Comparison of ENCODE assay signal across 8 cellular contexts in genomic region chr5:168076561-168076991, GRCh38.
A peak's percentile ranks its signal among the peaks of the same experiment; 100 is the strongest.
DNase-seq lines count a peak whose midpoint lies in the region; ATAC-seq and TF ChIP-seq lines count a peak whose summit lies in the region.

No MANE protein-coding gene starts in this region.

- H3K27ac ChIP-seq in Panc1 (ENCODE audit: low read length) (no peak overlapping the region), cardiac muscle cell (no peak overlapping the region)

- in situ Hi-C loops in Panc1 (cut with HindIII; ENCODE audit: low pct_unique_long_range_greater_than_20kb, low sequenced_read_pairs): no loop called here

- CTCF ChIA-PET in BJ (lab: Yijun Ruan, JAX): interaction anchor here (0.6 to 1.9 kb wide), 16 partner anchors 9 to 481 kb away, joined by 3 to 18 read pairs (median 3); no protein-coding TSS in a partner anchor
- CTCF ChIA-PET in Panc1 (lab: Charles Lee): no interaction called here

- TF ChIP-seq CTCF in BJ (IDR thresholded peaks at IDR 0.05; ENCODE audit: insufficient read depth, low read depth, low read length) (peak; percentile 73), Panc1 (IDR thresholded peaks at IDR 0.05) (peak; percentile 71), cardiac muscle cell (IDR thresholded peaks at IDR 0.05; ENCODE audit: low read depth, low read length) (peak; percentile 72)

- no peaks in the 10 kb centered on the region; the same call in 1 of the 2 replicates for H3K27me3 ChIP-seq in BJ (ENCODE audit: control insufficient read depth, insufficient read depth, low read length)
- H3K27me3 ChIP-seq in Panc1 (ENCODE audit: control insufficient read depth, insufficient read depth, low read length): no peaks in the 10 kb centered on the region
- H3K27me3 ChIP-seq in cardiac muscle cell: no peaks in the 10 kb centered on the region

- BruUV-seq in Panc1 (replicated peaks; lab: Mats Ljungman, UMichigan): no TSS peak

- H3K4me1 ChIP-seq in Panc1 (ENCODE audit: control insufficient read depth, insufficient read depth, low read length) (no peaks in the 10 kb centered on the region), cardiac muscle cell (ENCODE audit: low read depth) (no peaks in the 10 kb centered on the region)

- POLR2A ChIA-PET in BJ (lab: Charles Lee): interaction anchor here (0.5 kb wide), 1 partner anchor 360 kb away, joined by 3 read pairs; no protein-coding TSS in a partner anchor
- POLR2A ChIA-PET in Panc1 (lab: Charles Lee): no interaction called here

- H3K9me3 ChIP-seq in Panc1 (ENCODE audit: control insufficient read depth, insufficient read depth, low read depth, low read length) (no peaks in the 10 kb centered on the region), cardiac muscle cell (ENCODE audit: low read depth) (no peaks in the 10 kb centered on the region)

- H3K36me3 ChIP-seq in BJ (ENCODE audit: control insufficient read depth, insufficient read depth, low read length): no peaks in the 10 kb centered on the region
- H3K36me3 ChIP-seq in Panc1 (ENCODE audit: control insufficient read depth, insufficient read depth, low read length): no peaks in the 10 kb centered on the region
- no peaks in the 10 kb centered on the region for H3K36me3 ChIP-seq in cardiac muscle cell

- DNase-seq in BJ (ENCODE audit: low read depth) (no peak), Panc1 (ENCODE audit: low read depth, low spot score) (no peak), cardiac muscle cell (ENCODE audit: low read depth in 1 of 2, low spot score in 1 of 2) (peak; percentile 49 to 69), NK-92 (lab: John Stamatoyannopoulos, UW; ENCODE audit: unreplicated experiment) (no peak), HPDE6-E6E7 (ENCODE audit: extremely low spot score) (no peak)

- intact Hi-C loops in Panc1 (cut with micrococcal nuclease; ENCODE audit: unreplicated experiment): no loop called here

- no peak overlapping the region for H3K4me3 ChIP-seq in BJ (ENCODE audit: low read depth, low read length)
- no peak overlapping the region for H3K4me3 ChIP-seq in Panc1 (ENCODE audit: low read depth in 2 of 2, low read length in 2 of 2)
- no peak overlapping the region for H3K4me3 ChIP-seq in cardiac muscle cell

- ATAC-seq in GM21717 (IDR thresholded peaks at IDR 0.05; ENCODE audit: unreplicated experiment) (peak; percentile 58), Panc1 (peak; percentile 74), HG03025 (IDR thresholded peaks at IDR 0.05; ENCODE audit: low FRiP score, unreplicated experiment) (no peak), GM18873 (IDR thresholded peaks at IDR 0.05; ENCODE audit: low FRiP score, unreplicated experiment) (no peak)

Comparison
In these comparisons a context has a peak if more than half of its experiments do, and no peak if none do; other contexts are left out.
1. DNase-seq: peak in cardiac muscle cell (2 of 2); none in BJ (single experiment), Panc1 (single experiment), NK-92 (single experiment) and HPDE6-E6E7 (single experiment).
2. ATAC-seq: peak in GM21717 (single experiment) and Panc1 (single experiment); none in HG03025 (single experiment) and GM18873 (single experiment).
3. Peak in every context shown above with its lines, with median percentiles within 50 percentile points of each other: CTCF ChIP-seq.